24 cellular contexts compared by ENCODE assay signal in genomic region chr2:31213063-31213882, GRCh38. TPM values are rescaled to one million over a fixed set of nuclear protein-coding genes. Genes with fewer than 3 reads are reported as not detected.
DNase-seq lines count a peak whose midpoint lies in the region; ATAC-seq and TF ChIP-seq lines count a peak whose summit lies in the region.
"Had no signal": no experiment of that assay in that cellular context is flagged by ENCODE, and none has a peak within 500 bp of the region (broad histone marks: within the 10 kb centered on the region; RNA-seq: fewer than 3 reads in every experiment).

No MANE protein-coding gene starts in this region.

- no TSS peak for BruUV-seq in OCI-LY7 (replicated peaks; lab: Mats Ljungman, UMichigan)

- no peaks in the 10 kb centered on the region for H3K27me3 ChIP-seq in GM23338 (ENCODE audit: insufficient read depth)
- no peaks in the 10 kb centered on the region for H3K27me3 ChIP-seq in cardiac muscle cell
- no peaks in the 10 kb centered on the region for H3K27me3 ChIP-seq in trophoblast cell (ENCODE audit: insufficient read depth, low read length)
- H3K27me3 ChIP-seq in ovary: no peaks in the 10 kb centered on the region
- H3K27me3 ChIP-seq: ascending aorta had no signal

- H3K9me2 ChIP-seq in GM23338 (ENCODE audit: insufficient read depth) (no peaks in the 10 kb centered on the region), OCI-LY7 (ENCODE audit: insufficient read depth, low read length) (no peaks in the 10 kb centered on the region)

- peak overlapping the region; percentile 6 for H2BK12ac ChIP-seq in trophoblast cell (ENCODE audit: low read length)

- no peak for TF ChIP-seq CTCF in GM23338 (conservative IDR thresholded peaks at IDR 0.05; ENCODE audit: low read depth in 2 of 2)
- TF ChIP-seq CTCF in OCI-LY7 (conservative IDR thresholded peaks at IDR 0.05; ENCODE audit: low read length): no peak
- TF ChIP-seq CTCF in cardiac muscle cell (IDR thresholded peaks at IDR 0.05; ENCODE audit: low read depth, low read length): no peak
- TF ChIP-seq CTCF in ovary (IDR thresholded peaks at IDR 0.05): no peak

- no CpG with 5 or more reads among the region's 8 CpGs for WGBS in trophoblast cell (ENCODE audit: extremely low coverage, insufficient coverage, insufficient read length)
- 63 to 69% (median 66%) methylated on average over 8 of the region's 8 CpGs for WGBS in ovary, 3 donors

- H3F3A ChIP-seq in GM23338 (replicated peaks; ENCODE audit: low read depth): no peaks in the 10 kb centered on the region

- ATAC-seq in GM23338 (peak; percentile 35; the same call in 1 of the 3 replicates), HG02884 (IDR thresholded peaks at IDR 0.05; ENCODE audit: unreplicated experiment) (no peak), HG03025 (IDR thresholded peaks at IDR 0.05; ENCODE audit: low FRiP score, unreplicated experiment) (no peak)
- ATAC-seq: activated T-cell treated with anti-CD3 and anti-CD28 coated beads, Interleukin-2, amount 50 U/mL, for 4 hours; sciatic nerve had no signal

- no peaks in the 10 kb centered on the region for H3K9me3 ChIP-seq in OCI-LY7 (ENCODE audit: low read length)
- no peaks in the 10 kb centered on the region for H3K9me3 ChIP-seq in cardiac muscle cell (ENCODE audit: low read depth)
- H3K9me3 ChIP-seq in trophoblast cell (ENCODE audit: insufficient read depth, low read depth, low read length): no peaks in the 10 kb centered on the region
- no peaks in the 10 kb centered on the region for H3K9me3 ChIP-seq in ovary
- H3K9me3 ChIP-seq: ascending aorta had no signal

- DNase-seq in GM23338 (ENCODE audit: low spot score) (no peak), OCI-LY7 (ENCODE audit: low spot score) (no peak), cardiac muscle cell (ENCODE audit: low read depth in 1 of 2, low spot score in 1 of 2) (peak in 1 of 2 donors; percentile 52), trophoblast cell (peak; percentile 36 to 51), glomerular visceral epithelial cell (ENCODE audit: extremely low spot score) (no peak), ovary (no peak)
- DNase-seq: activated B cell treated with CpG ODN at 0.5 μM for 24 hours; activated CD4-positive, alpha-beta memory T cell treated with anti-CD3 and anti-CD28 coated beads, Interleukin-2, amount 10 ng/mL, durations not matched to agents 7 days and 5 days; activated naive CD4-positive, alpha-beta T cell treated with anti-CD3 and anti-CD28 coated beads, Interleukin-2, amount 50 U/mL, for 16 hours; activated T-cell treated with anti-CD3 and anti-CD28 coated beads, Interleukin-2, amount 50 U/mL, for 4 hours; CD8-positive, alpha-beta memory T cell; GF-D8; GOT3; immature natural killer cell; KG1; NCI-H1105; NCI-H2081; NCI-H446 treated with DMSO at 0.1 percent for 48 hours had no signal

- H3K9me3 Mint-ChIP-seq in GM23338: no peaks in the 10 kb centered on the region; the same call in 2 of the 3 replicates
- H3K9me3 Mint-ChIP-seq: activated B cell treated with CpG ODN at 0.5 μM for 24 hours; activated CD4-positive, alpha-beta memory T cell treated with anti-CD3 and anti-CD28 coated beads, Interleukin-2, amount 10 ng/mL, durations not matched to agents 7 days and 5 days; activated T-cell treated with anti-CD3 and anti-CD28 coated beads, Interleukin-2, amount 50 U/mL, for 4 hours; CD8-positive, alpha-beta memory T cell; immature natural killer cell had no signal

- TF ChIP-seq POLR2A in ovary (IDR thresholded peaks at IDR 0.05): no peak

- H4K20me1 ChIP-seq in GM23338 (replicated peaks; ENCODE audit: insufficient read depth) (no peaks in the 10 kb centered on the region), OCI-LY7 (ENCODE audit: insufficient read depth, low read length) (no peaks in the 10 kb centered on the region)

- H3K4me2 ChIP-seq in GM23338 (no peak overlapping the region), OCI-LY7 (ENCODE audit: low read length) (peak overlapping the region; percentile 43), trophoblast cell (ENCODE audit: low read length) (no peak overlapping the region)

- POLR2A ChIA-PET in OCI-LY7 (lab: Charles Lee): no interaction called here

- no peak overlapping the region for H3K4me3 Mint-ChIP-seq in GM23338
- H3K4me3 Mint-ChIP-seq: activated CD4-positive, alpha-beta memory T cell treated with anti-CD3 and anti-CD28 coated beads, Interleukin-2, amount 10 ng/mL, durations not matched to agents 7 days and 5 days; activated T-cell treated with anti-CD3 and anti-CD28 coated beads, Interleukin-2, amount 50 U/mL, for 4 hours; CD8-positive, alpha-beta memory T cell; immature natural killer cell had no signal

- H4K8ac ChIP-seq in trophoblast cell (ENCODE audit: low read depth, low read length): no peak overlapping the region

- no peak overlapping the region for H4K12ac ChIP-seq in trophoblast cell (ENCODE audit: low read depth, low read length)

- peaks cover 2% of the 10 kb centered on the region for H3K79me1 ChIP-seq in trophoblast cell (ENCODE audit: low read length)

- H3K79me2 ChIP-seq in GM23338 (replicated peaks; ENCODE audit: insufficient read depth): no peaks in the 10 kb centered on the region
- no peaks in the 10 kb centered on the region for H3K79me2 ChIP-seq in OCI-LY7 (ENCODE audit: insufficient read depth, low read depth, low read length)
- no peaks in the 10 kb centered on the region for H3K79me2 ChIP-seq in trophoblast cell (ENCODE audit: control insufficient read depth, insufficient read depth, low read length, poor library complexity)
- H3K79me2 ChIP-seq: parathyroid adenoma had no signal

- no peak overlapping the region for H2BK5ac ChIP-seq in trophoblast cell (ENCODE audit: low read depth, low read length, poor library complexity)

- H3K27ac Mint-ChIP-seq in GM23338: no peak overlapping the region
- H3K27ac Mint-ChIP-seq: activated CD4-positive, alpha-beta memory T cell treated with anti-CD3 and anti-CD28 coated beads, Interleukin-2, amount 10 ng/mL, durations not matched to agents 7 days and 5 days had no signal

- no peak overlapping the region for H3K14ac ChIP-seq in trophoblast cell (ENCODE audit: low read length)

- H2AFZ ChIP-seq in GM23338 (peak overlapping the region; percentile 1; the same call in 1 of the 2 replicates), OCI-LY7 (ENCODE audit: low read length) (peak overlapping the region; percentile 32), trophoblast cell (ENCODE audit: insufficient read depth, low read length, poor library complexity) (no peak overlapping the region)
- H2AFZ ChIP-seq: parathyroid adenoma had no signal

- H3K36me3 Mint-ChIP-seq in GM23338 (ENCODE audit: low read depth): no peaks in the 10 kb centered on the region
- H3K36me3 Mint-ChIP-seq: CD8-positive, alpha-beta memory T cell; immature natural killer cell had no signal

- H3K4me1 ChIP-seq in GM23338 (ENCODE audit: insufficient read depth): peaks cover under 1% of the 10 kb centered on the region; the same call in 1 of the 2 replicates
- peaks cover 70% of the 10 kb centered on the region for H3K4me1 ChIP-seq in OCI-LY7 (ENCODE audit: insufficient read depth, low read length, poor library complexity, severe bottlenecking)
- no peaks in the 10 kb centered on the region for H3K4me1 ChIP-seq in cardiac muscle cell (ENCODE audit: low read depth)
- H3K4me1 ChIP-seq in trophoblast cell (ENCODE audit: control insufficient read depth in 1 of 2, insufficient read depth in 2 of 2, low read length in 2 of 2): peaks cover 7 to 17% of the 10 kb centered on the region in 2 experiments
- H3K4me1 ChIP-seq in ovary (ENCODE audit: insufficient read depth): no peaks in the 10 kb centered on the region
- H3K4me1 ChIP-seq: ascending aorta, parathyroid adenoma had no signal

- no peak overlapping the region for H3K18ac ChIP-seq in trophoblast cell (ENCODE audit: low read length)

- no peak overlapping the region for H2BK120ac ChIP-seq in trophoblast cell (ENCODE audit: insufficient read depth, low read length, poor library complexity)

- TF ChIP-seq EP300 in ovary (IDR thresholded peaks at IDR 0.05): no peak

- CTCF ChIA-PET in OCI-LY7 (lab: Charles Lee; ENCODE audit: unreplicated experiment): no interaction called here

- no peak overlapping the region for H3K23ac ChIP-seq in trophoblast cell (ENCODE audit: low read length)

- peaks cover 2% of the 10 kb centered on the region for H3K4me1 Mint-ChIP-seq in GM23338

- peaks cover 2% of the 10 kb centered on the region for H3K27me3 Mint-ChIP-seq in GM23338 (ENCODE audit: insufficient read depth, low read depth, poor library complexity)
- H3K27me3 Mint-ChIP-seq: activated B cell treated with CpG ODN at 0.5 μM for 24 hours; activated CD4-positive, alpha-beta memory T cell treated with anti-CD3 and anti-CD28 coated beads, Interleukin-2, amount 10 ng/mL, durations not matched to agents 7 days and 5 days had no signal

- H3K36me3 ChIP-seq in GM23338 (ENCODE audit: insufficient read depth): no peaks in the 10 kb centered on the region
- H3K36me3 ChIP-seq in OCI-LY7 (ENCODE audit: insufficient read depth, low read length): no peaks in the 10 kb centered on the region
- no peaks in the 10 kb centered on the region for H3K36me3 ChIP-seq in cardiac muscle cell
- no peaks in the 10 kb centered on the region for H3K36me3 ChIP-seq in trophoblast cell (ENCODE audit: control insufficient read depth in 1 of 2, insufficient read depth in 2 of 2, low read length in 2 of 2)
- H3K36me3 ChIP-seq in ovary: no peaks in the 10 kb centered on the region
- H3K36me3 ChIP-seq: ascending aorta had no signal

- H3K27ac ChIP-seq in GM23338 (ENCODE audit: low read depth) (no peak overlapping the region), OCI-LY7 (ENCODE audit: low read depth, low read length, poor library complexity, severe bottlenecking) (peak overlapping the region; percentile 56), cardiac muscle cell (peak overlapping the region; percentile 35), trophoblast cell (ENCODE audit: low read depth, low read length) (no peak overlapping the region), ovary (no peak overlapping the region)
- H3K27ac ChIP-seq: ascending aorta, parathyroid adenoma had no signal

- no peak overlapping the region for H3K4me3 ChIP-seq in GM23338
- peak overlapping the region; percentile 1 for H3K4me3 ChIP-seq in OCI-LY7 (ENCODE audit: low read depth, low read length, poor library complexity, severe bottlenecking)
- no peak overlapping the region for H3K4me3 ChIP-seq in cardiac muscle cell
- H3K4me3 ChIP-seq in trophoblast cell (ENCODE audit: low read depth, low read length): no peak overlapping the region
- no peak overlapping the region for H3K4me3 ChIP-seq in ovary
- H3K4me3 ChIP-seq: ascending aorta, lung had no signal

- intact Hi-C loops in OCI-LY7 (cut with micrococcal nuclease; ENCODE audit: unreplicated experiment) (no loop called here), ovary (cut with DNase I) (no loop called here)

- H2AK5ac ChIP-seq in trophoblast cell (ENCODE audit: low read length): no peak overlapping the region

- no peak overlapping the region for H3K4ac ChIP-seq in trophoblast cell (ENCODE audit: low read depth, low read length)

- H4K91ac ChIP-seq in trophoblast cell (ENCODE audit: low read depth, low read length): peak overlapping the region; percentile 30

- H3K9ac ChIP-seq in trophoblast cell (ENCODE audit: low read length): no peak overlapping the region
- H3K9ac ChIP-seq: parathyroid adenoma had no signal

RNA-seq across cellular contexts. Expression of gene CAPN14, which starts 4.0 kb away (rescaled TPM):
- total RNA-seq in GM23338 (2014; rRNA removed; shearing (Covaris generic)): 0.54 TPM in 1 of 2 replicates, not detected in the other
- polyA plus RNA-seq in GM23338 (2016; fragmentation: Nextera tagmentation; extraction: Ambion mirVana) (0.15 TPM in 1 of 2 replicates, not detected in the other), cardiac muscle cell (not detected in 2 replicates), ovary (under 1 TPM; 0.05 TPM)
- 1.4 and 1.7 TPM in 2 replicates for total RNA-seq in OCI-LY7 (2014; rRNA removed; shearing (Covaris generic))
- total RNA-seq in OCI-LY7 (2022) (2.7 and 4.0 TPM in 2 replicates), cardiac muscle cell (0.21 and 0.39 TPM in 2 replicates), ovary (under 1 TPM in 5 of 7 donors, not detected in 2; 0.05 to 0.23 (median 0.08) TPM)
- 0.64 and 0.81 TPM in 2 replicates for polyA plus RNA-seq in trophoblast cell (2013)
- total RNA-seq: ascending aorta had no signal
- polyA plus RNA-seq: immature natural killer cell had no signal

RNA-seq across cellular contexts. Expression of gene EHD3, which starts 20.7 kb away (rescaled TPM):
- 11.9 and 12.6 TPM in 2 replicates for total RNA-seq in GM23338 (2014; rRNA removed; shearing (Covaris generic))
- polyA plus RNA-seq in GM23338 (2016; fragmentation: Nextera tagmentation; extraction: Ambion mirVana) (2.8 and 3.3 TPM in 2 replicates), cardiac muscle cell (12.3 and 15.5 TPM in 2 replicates), ovary (10 to 100 TPM in 1 of 2 donors, 1 to 10 TPM in 1; 2.8 to 10.6 TPM)
- total RNA-seq in OCI-LY7 (2014; rRNA removed; shearing (Covaris generic)): 0.73 and 0.98 TPM in 2 replicates
- total RNA-seq in OCI-LY7 (2022) (2.5 and 3.4 TPM in 2 replicates), cardiac muscle cell (17.6 and 21.1 TPM in 2 replicates), ovary (1 to 10 TPM; 2.9 to 5.8 (median 3.5) TPM)
- 26.5 and 29.5 TPM in 2 replicates for polyA plus RNA-seq in trophoblast cell (2013)

Comparison
In these comparisons a context has a peak if more than half of its experiments do, and no peak if none do; other contexts are left out.
1. DNase-seq: peak in trophoblast cell (2 of 2); none in GM23338 (single experiment), OCI-LY7 (single experiment), glomerular visceral epithelial cell (single experiment) and ovary (0 of 5).
2. H3K27ac ChIP-seq: peak in OCI-LY7 (single experiment) and cardiac muscle cell (single experiment); none in GM23338 (single experiment), trophoblast cell (single experiment) and ovary (0 of 2).